ENCODE assay signal across 8 cellular contexts in genomic region chr3:13461169-13462124, GRCh38. TPM values are rescaled to one million over a fixed set of nuclear protein-coding genes. Genes with fewer than 3 reads are reported as not detected.
DNase-seq lines count a peak whose midpoint lies in the region; ATAC-seq and TF ChIP-seq lines count a peak whose summit lies in the region.

No MANE protein-coding gene starts in this region.

- H3K4me1 ChIP-seq in left ventricle myocardium inferior = peaks cover 5% of the 10 kb centered on the region

- H3K27ac ChIP-seq in RWPE1 (no peak overlapping the region), left ventricle myocardium inferior (replicated peaks) (no peak overlapping the region)

- DNase-seq in G401 (ENCODE audit: low spot score) (peak; percentile 51), RWPE1 (ENCODE audit: low spot score) (peak; percentile 33), left ventricle myocardium inferior (peak; percentile 37)
- DNase-seq in activated T-helper 9 cell treated with anti-CD3 and anti-CD28 coated beads, Interleukin-2, amount 50 U/mL, for 16 hours (ENCODE audit: low read depth) = peak; percentile 57
- peak; percentile 81 for DNase-seq in stimulated activated CD4-positive, alpha-beta T cell treated with anti-CD3 and anti-CD28 coated beads, Interleukin-1b, Interleukin-23, amount 100 ng/mL, for 48 hours

- ATAC-seq in HG03045 (IDR thresholded peaks at IDR 0.05; ENCODE audit: unreplicated experiment) = peak; percentile 73
- no peak for ATAC-seq in HG03565 (IDR thresholded peaks at IDR 0.05; ENCODE audit: unreplicated experiment)
- no peak for ATAC-seq in HG03108 (IDR thresholded peaks at IDR 0.05; ENCODE audit: unreplicated experiment)

- intact Hi-C loops in left ventricle myocardium inferior (cut with micrococcal nuclease) = no loop called here

- no peaks in the 10 kb centered on the region for H3K9me3 ChIP-seq in left ventricle myocardium inferior (replicated peaks)

- peak; percentile 58 for TF ChIP-seq CTCF in RWPE1 (conservative IDR thresholded peaks at IDR 0.05; ENCODE audit: low read depth)
- TF ChIP-seq CTCF in left ventricle myocardium inferior (IDR thresholded peaks at IDR 0.05; ENCODE audit: borderline replicate concordance) = peak; percentile 49

- CTCF ChIA-PET in RWPE1 (lab: Yijun Ruan, JAX) = no interaction called here

- no peak overlapping the region for H3K4me3 ChIP-seq in left ventricle myocardium inferior

- H3K36me3 ChIP-seq in left ventricle myocardium inferior = no peaks in the 10 kb centered on the region

- H3K27me3 ChIP-seq in left ventricle myocardium inferior (ENCODE audit: low read depth) = peaks cover 19% of the 10 kb centered on the region

- POLR2A ChIA-PET in RWPE1 (lab: Yijun Ruan, JAX; ENCODE audit: low non-redundant PET) = no interaction called here

- in situ Hi-C loops in G401 (cut with HindIII; ENCODE audit: low sequenced_read_pairs) = no loop called here

RNA-seq across cellular contexts. Expression of gene HDAC11, which starts 18.7 kb away (rescaled TPM):
- total RNA-seq in G401 (2014; rRNA removed; shearing (Covaris generic)) = 15.3 and 30.3 TPM in 2 replicates
- total RNA-seq in left ventricle myocardium inferior = 34.3 TPM

RNA-seq across cellular contexts. Expression of gene NUP210, which starts 41.3 kb away (rescaled TPM):
- 33.0 and 45.0 TPM in 2 replicates for total RNA-seq in G401 (2014; rRNA removed; shearing (Covaris generic))
- total RNA-seq in left ventricle myocardium inferior = 2.8 TPM
